In the genomic region with DNA sequence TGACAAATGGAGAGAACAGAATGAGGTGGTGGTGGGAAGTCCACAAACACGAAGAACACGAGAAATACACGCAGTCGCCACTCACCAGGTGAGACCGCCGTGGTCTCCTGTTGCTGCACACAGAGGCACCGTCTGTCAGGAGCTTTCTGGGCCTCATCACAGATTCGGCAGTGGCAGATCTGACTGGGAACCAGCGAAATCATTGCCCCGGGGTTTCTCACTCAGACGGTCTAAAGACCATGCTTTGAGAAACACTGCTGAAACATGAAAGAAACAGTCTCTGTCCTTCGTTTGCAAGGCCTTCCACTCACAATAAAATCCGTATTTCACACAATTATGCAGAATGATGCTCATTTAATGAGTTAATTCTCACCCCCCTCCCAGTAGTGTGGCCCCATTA, we compare ENCODE assay signal across 19 cellular contexts.
"Had no signal": no experiment of that assay in that cellular context is flagged by ENCODE, and none has a peak within 500 bp of the region (broad histone marks: within the 10 kb centered on the region; RNA-seq: fewer than 3 reads in every experiment).

No MANE protein-coding gene starts in this region.

- H3K9ac ChIP-seq: SK-N-SH had no signal

- H3K9me2 ChIP-seq: SK-N-SH had no signal

- DNase-seq: KBM-7, MG63, NCI-H1092, NCI-H1105 treated with DMSO at 0.1 percent for 48 hours, NCI-H1417 treated with DMSO at 0.1 percent for 48 hours, NCI-H146, NCI-H1930, NCI-H2081, NCI-H2107, NCI-H226, NCI-H446, NCI-H510A, NCI-H524 treated with DMSO at 0.1 percent for 48 hours, NCI-H69, NCI-H774, SHP77, SK-N-SH, SW 1271 had no signal

- H3K4me2 ChIP-seq: SK-N-SH had no signal

- H3K27me3 ChIP-seq: MG63 had no signal

- H3K36me3 ChIP-seq: MG63 had no signal

- H3K9me3 ChIP-seq: MG63, SK-N-SH had no signal

- H3K27ac ChIP-seq: RWPE1 had no signal

- H3K4me3 ChIP-seq: MG63 had no signal
